2 cellular contexts compared by ENCODE assay signal in genomic region chr10:80272793-80273522, GRCh38.
TF ChIP-seq lines count a peak whose summit lies in the region.

No MANE protein-coding gene starts in this region.

TF ChIP-seq in K562, 482 proteins besides CTCF, POLR2A, EP300 and RAD21 (continues in another document):
- TF ChIP-seq RFX5 (IDR thresholded peaks at IDR 0.05; ENCODE audit: low read depth, low read length), result no peak
- no peak for TF ChIP-seq ZNF232 (CRISPR knock-in tag; IDR thresholded peaks at IDR 0.05)
- TF ChIP-seq ZNF282 (CRISPR knock-in tag; IDR thresholded peaks at IDR 0.05), result no peak
- TF ChIP-seq TRIM24 (IDR thresholded peaks at IDR 0.05), result peak; percentile 64 to 67
- 0 out of 4 replicates have a peak, but pooled peaks of 1 of the 2 experiments have one; percentile 22 for TF ChIP-seq TEAD1 (CRISPR knock-in tag; IDR thresholded peaks at IDR 0.05)
- peak; percentile 41; the same call in 1 of the 2 replicates for TF ChIP-seq ZNF197 (CRISPR knock-in tag; IDR thresholded peaks at IDR 0.05; ENCODE audit: low read depth)
- TF ChIP-seq ZNF175 (CRISPR knock-in tag; IDR thresholded peaks at IDR 0.05; ENCODE audit: low read depth), result peak; percentile 56; the same call in 1 of the 2 replicates
- TF ChIP-seq VEZF1 (CRISPR knock-in tag; IDR thresholded peaks at IDR 0.05), result peak; percentile 34; the same call in 1 of the 2 replicates
- peak; percentile 38 for TF ChIP-seq PKNOX1 (IDR thresholded peaks at IDR 0.05)
- TF ChIP-seq SRF (CRISPR knock-in tag; IDR thresholded peaks at IDR 0.05), result 0 out of 4 replicates have a peak, but pooled peaks of 1 of the 2 experiments have one; percentile 10
- TF ChIP-seq, protein P1, sequence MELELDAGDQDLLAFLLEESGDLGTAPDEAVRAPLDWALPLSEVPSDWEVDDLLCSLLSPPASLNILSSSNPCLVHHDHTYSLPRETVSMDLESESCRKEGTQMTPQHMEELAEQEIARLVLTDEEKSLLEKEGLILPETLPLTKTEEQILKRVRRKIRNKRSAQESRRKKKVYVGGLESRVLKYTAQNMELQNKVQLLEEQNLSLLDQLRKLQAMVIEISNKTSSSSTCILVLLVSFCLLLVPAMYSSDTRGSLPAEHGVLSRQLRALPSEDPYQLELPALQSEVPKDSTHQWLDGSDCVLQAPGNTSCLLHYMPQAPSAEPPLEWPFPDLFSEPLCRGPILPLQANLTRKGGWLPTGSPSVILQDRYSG (tag; conservative IDR thresholded peaks at IDR 0.05; ENCODE audit: low read depth), result 0 out of 2 replicates have a peak, but pooled peaks have one; percentile 48
- 0 out of 2 replicates have a peak, but pooled peaks have one; percentile 29 for TF ChIP-seq CREB3L1 (IDR thresholded peaks at IDR 0.05; ENCODE audit: borderline replicate concordance, low read depth)
- no peak for TF ChIP-seq NR4A1 (CRISPR knock-in tag; IDR thresholded peaks at IDR 0.05)
- peak; percentile 74 for TF ChIP-seq NR4A1 (tag; IDR thresholded peaks at IDR 0.05)
- TF ChIP-seq HDAC1 (IDR thresholded peaks at IDR 0.05), result peak in 1 of 2 experiments; percentile 45; a peak in 2 of 4 replicates
- peak; percentile 83; the same call in 1 of the 2 replicates for TF ChIP-seq DMBX1 (CRISPR knock-in tag; IDR thresholded peaks at IDR 0.05; ENCODE audit: borderline replicate concordance)
- peak; percentile 40; the same call in 1 of the 2 replicates for TF ChIP-seq NFIC (IDR thresholded peaks at IDR 0.05)
- 0 out of 2 replicates have a peak, but pooled peaks have one; percentile 24 for TF ChIP-seq ZNF41 (CRISPR knock-in tag; conservative IDR thresholded peaks at IDR 0.05)
- peak; percentile 67 for TF ChIP-seq SMARCA4 (IDR thresholded peaks at IDR 0.05)
- no peak for TF ChIP-seq ZNF324 (CRISPR knock-in tag; IDR thresholded peaks at IDR 0.05)
- TF ChIP-seq, protein P2, sequence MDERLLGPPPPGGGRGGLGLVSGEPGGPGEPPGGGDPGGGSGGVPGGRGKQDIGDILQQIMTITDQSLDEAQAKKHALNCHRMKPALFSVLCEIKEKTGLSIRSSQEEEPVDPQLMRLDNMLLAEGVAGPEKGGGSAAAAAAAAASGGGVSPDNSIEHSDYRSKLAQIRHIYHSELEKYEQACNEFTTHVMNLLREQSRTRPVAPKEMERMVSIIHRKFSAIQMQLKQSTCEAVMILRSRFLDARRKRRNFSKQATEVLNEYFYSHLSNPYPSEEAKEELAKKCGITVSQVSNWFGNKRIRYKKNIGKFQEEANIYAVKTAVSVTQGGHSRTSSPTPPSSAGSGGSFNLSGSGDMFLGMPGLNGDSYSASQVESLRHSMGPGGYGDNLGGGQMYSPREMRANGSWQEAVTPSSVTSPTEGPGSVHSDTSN (CRISPR knock-in tag; IDR thresholded peaks at IDR 0.05; ENCODE audit: low read depth), result no peak
- TF ChIP-seq, protein P2 (tag; conservative IDR thresholded peaks at IDR 0.05; ENCODE audit: low read depth), result peak; percentile 56
- TF ChIP-seq FOSL1 (tag; conservative IDR thresholded peaks at IDR 0.05), result 0 out of 2 replicates have a peak, but pooled peaks have one; percentile 44
- peak; percentile 83 for TF ChIP-seq NFE2L1 (tag; IDR thresholded peaks at IDR 0.05; ENCODE audit: borderline replicate concordance, low read depth)

TF ChIP-seq in HepG2, 621 proteins besides CTCF, POLR2A, EP300 and RAD21 (continues in another document):
- peak; percentile 55; the same call in 1 of the 2 replicates for TF ChIP-seq ZNF205 (CRISPR knock-in tag; IDR thresholded peaks at IDR 0.05)
- TF ChIP-seq HMGA1 (CRISPR knock-in tag; conservative IDR thresholded peaks at IDR 0.05), result no peak
- no peak for TF ChIP-seq ZNF747 (CRISPR knock-in tag; IDR thresholded peaks at IDR 0.05; ENCODE audit: borderline replicate concordance)
- TF ChIP-seq NCOA5 (CRISPR knock-in tag; IDR thresholded peaks at IDR 0.05), result no peak
- peak; percentile 70; the same call in 1 of the 2 replicates for TF ChIP-seq NFE2L1 (CRISPR knock-in tag; IDR thresholded peaks at IDR 0.05; ENCODE audit: borderline replicate concordance)
- TF ChIP-seq SOX5 (CRISPR knock-in tag; IDR thresholded peaks at IDR 0.05; ENCODE audit: borderline replicate concordance), result peak; percentile 94
- TF ChIP-seq ZNF737 (CRISPR knock-in tag; IDR thresholded peaks at IDR 0.05; ENCODE audit: borderline replicate concordance), result no peak
- TF ChIP-seq FOXK2 (IDR thresholded peaks at IDR 0.05), result 0 out of 2 replicates have a peak, but pooled peaks have one; percentile 7
- TF ChIP-seq DMTF1 (CRISPR knock-in tag; IDR thresholded peaks at IDR 0.05), result no peak
- TF ChIP-seq, protein P3, sequence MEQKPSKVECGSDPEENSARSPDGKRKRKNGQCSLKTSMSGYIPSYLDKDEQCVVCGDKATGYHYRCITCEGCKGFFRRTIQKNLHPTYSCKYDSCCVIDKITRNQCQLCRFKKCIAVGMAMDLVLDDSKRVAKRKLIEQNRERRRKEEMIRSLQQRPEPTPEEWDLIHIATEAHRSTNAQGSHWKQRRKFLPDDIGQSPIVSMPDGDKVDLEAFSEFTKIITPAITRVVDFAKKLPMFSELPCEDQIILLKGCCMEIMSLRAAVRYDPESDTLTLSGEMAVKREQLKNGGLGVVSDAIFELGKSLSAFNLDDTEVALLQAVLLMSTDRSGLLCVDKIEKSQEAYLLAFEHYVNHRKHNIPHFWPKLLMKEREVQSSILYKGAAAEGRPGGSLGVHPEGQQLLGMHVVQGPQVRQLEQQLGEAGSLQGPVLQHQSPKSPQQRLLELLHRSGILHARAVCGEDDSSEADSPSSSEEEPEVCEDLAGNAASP (CRISPR knock-in tag; IDR thresholded peaks at IDR 0.05; ENCODE audit: borderline replicate concordance), result peak; percentile 92; the same call in 1 of the 2 replicates
- no peak for TF ChIP-seq TMF1 (CRISPR knock-in tag; IDR thresholded peaks at IDR 0.05; ENCODE audit: low read depth)
- peak; percentile 43; the same call in 1 of the 2 replicates for TF ChIP-seq ATF2 (CRISPR knock-in tag; IDR thresholded peaks at IDR 0.05)
- TF ChIP-seq, protein P4, sequence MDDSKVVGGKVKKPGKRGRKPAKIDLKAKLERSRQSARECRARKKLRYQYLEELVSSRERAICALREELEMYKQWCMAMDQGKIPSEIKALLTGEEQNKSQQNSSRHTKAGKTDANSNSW (CRISPR knock-in tag; IDR thresholded peaks at IDR 0.05; ENCODE audit: borderline replicate concordance), result no peak
- no peak for TF ChIP-seq PCBP1 (IDR thresholded peaks at IDR 0.05; ENCODE audit: borderline replicate concordance, low read depth, low read length)
- TF ChIP-seq TFDP2 (CRISPR knock-in tag; IDR thresholded peaks at IDR 0.05), result peak; percentile 55; the same call in 1 of the 2 replicates
- no peak for TF ChIP-seq HOXA7 (CRISPR knock-in tag; IDR thresholded peaks at IDR 0.05)
- TF ChIP-seq ATF6 (CRISPR knock-in tag; conservative IDR thresholded peaks at IDR 0.05), result no peak
- no peak for TF ChIP-seq MATR3 (CRISPR knock-in tag; IDR thresholded peaks at IDR 0.05)
- TF ChIP-seq ZNF24 (IDR thresholded peaks at IDR 0.05), result 0 out of 2 replicates have a peak, but pooled peaks have one; percentile 47
- 0 out of 2 replicates have a peak, but pooled peaks have one; percentile 38 for TF ChIP-seq PATZ1 (CRISPR knock-in tag; IDR thresholded peaks at IDR 0.05)
- no peak for TF ChIP-seq TIGD3 (CRISPR knock-in tag; IDR thresholded peaks at IDR 0.05; ENCODE audit: borderline replicate concordance)
- TF ChIP-seq ZNF343 (CRISPR knock-in tag; IDR thresholded peaks at IDR 0.05), result no peak
- peak; percentile 95 for TF ChIP-seq HNF4A (CRISPR knock-in tag; IDR thresholded peaks at IDR 0.05)
